15 cellular contexts compared by ENCODE assay signal in the genomic region with DNA sequence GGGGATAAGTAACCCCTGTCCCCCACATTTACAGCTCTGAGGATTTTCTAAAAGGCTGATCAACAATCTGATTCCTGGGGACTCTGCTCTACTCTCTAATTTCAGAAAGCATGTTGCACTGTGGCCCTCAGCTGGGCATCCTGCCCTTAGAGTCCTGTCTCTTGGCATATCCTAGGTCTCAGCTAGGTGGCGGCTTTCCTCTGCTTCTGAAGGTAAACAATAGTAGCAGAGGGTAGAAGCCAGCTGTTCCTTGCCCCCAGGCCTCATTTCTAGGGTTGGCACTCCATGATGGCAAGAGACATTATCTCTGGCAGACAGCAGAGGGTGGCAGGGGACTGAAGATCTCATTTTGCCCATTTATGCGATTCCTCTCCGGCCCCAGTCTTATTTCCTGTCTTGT.
DNase-seq lines count a peak whose midpoint lies in the region; ATAC-seq and TF ChIP-seq lines count a peak whose summit lies in the region.
"Had no signal": no experiment of that assay in that cellular context is flagged by ENCODE, and none has a peak within 500 bp of the region (broad histone marks: within the 10 kb centered on the region; RNA-seq: fewer than 3 reads in every experiment).

No MANE protein-coding gene starts in this region.

- no peak overlapping the region for H3K27ac ChIP-seq in brain microvascular endothelial cell
- H3K27ac ChIP-seq: adrenal gland, coronary artery, skin epidermis had no signal

- no peaks in the 10 kb centered on the region for H3K9me3 Mint-ChIP-seq in natural killer cell treated with Interleukin-12 subunit alpha and Interleukin-12 subunit beta and Interleukin-15 and Interleukin-18, amount 100 ng/mL, for 72 hours
- H3K9me3 Mint-ChIP-seq in natural killer cell, result no peaks in the 10 kb centered on the region
- no peaks in the 10 kb centered on the region for H3K9me3 Mint-ChIP-seq in activated CD4-positive, alpha-beta memory T cell treated with anti-CD3 and anti-CD28 coated beads for 36 hours
- H3K9me3 Mint-ChIP-seq: activated T-cell treated with anti-CD3 and anti-CD28 coated beads, Interleukin-2, amount 50 U/mL, for 24 hours had no signal

- intact Hi-C loops in natural killer cell (cut with micrococcal nuclease), result no loop called here
- intact Hi-C loops in activated CD4-positive, alpha-beta memory T cell treated with anti-CD3 and anti-CD28 coated beads for 36 hours (cut with micrococcal nuclease), result no loop called here

- POLR2A ChIA-PET in activated CD4-positive, alpha-beta memory T cell treated with anti-CD3 and anti-CD28 coated beads for 36 hours (lab: Charles Lee), result no interaction called here

- no peaks in the 10 kb centered on the region for H3K36me3 Mint-ChIP-seq in natural killer cell treated with Interleukin-12 subunit alpha and Interleukin-12 subunit beta and Interleukin-15 and Interleukin-18, amount 100 ng/mL, for 72 hours
- no peaks in the 10 kb centered on the region for H3K36me3 Mint-ChIP-seq in natural killer cell
- H3K36me3 Mint-ChIP-seq in activated CD4-positive, alpha-beta memory T cell treated with anti-CD3 and anti-CD28 coated beads for 36 hours, result no peaks in the 10 kb centered on the region

- DNase-seq in natural killer cell treated with Interleukin-12 subunit alpha and Interleukin-12 subunit beta and Interleukin-15 and Interleukin-18, amount 100 ng/mL, for 72 hours (ENCODE audit: low spot score), result peak; percentile 26
- DNase-seq in natural killer cell (no peak), NCI-H1694 (lab: John Stamatoyannopoulos, UW) (peak; percentile 93), brain microvascular endothelial cell (no peak), NCI-H2029 (lab: John Stamatoyannopoulos, UW) (no peak)
- DNase-seq in activated CD4-positive, alpha-beta memory T cell treated with anti-CD3 and anti-CD28 coated beads for 36 hours, result no peak
- DNase-seq: activated CD4-positive, alpha-beta T cell treated with anti-CD3 and anti-CD28 coated beads for 1 hour; activated T-cell treated with anti-CD3 and anti-CD28 coated beads, Interleukin-2, amount 50 U/mL, for 24 hours; NCI-H226; occipital lobe had no signal

- H3K27me3 ChIP-seq in brain microvascular endothelial cell (replicated peaks), result no peaks in the 10 kb centered on the region
- H3K27me3 ChIP-seq: adrenal gland had no signal

- H3K4me3 ChIP-seq in brain microvascular endothelial cell (ENCODE audit: low read depth, low read length), result no peak overlapping the region
- H3K4me3 ChIP-seq: adrenal gland, coronary artery, skin epidermis had no signal

- no peak overlapping the region for H3K4me3 Mint-ChIP-seq in natural killer cell treated with Interleukin-12 subunit alpha and Interleukin-12 subunit beta and Interleukin-15 and Interleukin-18, amount 100 ng/mL, for 72 hours
- H3K4me3 Mint-ChIP-seq in natural killer cell, result no peak overlapping the region
- H3K4me3 Mint-ChIP-seq in activated CD4-positive, alpha-beta memory T cell treated with anti-CD3 and anti-CD28 coated beads for 36 hours, result no peak overlapping the region
- H3K4me3 Mint-ChIP-seq: activated T-cell treated with anti-CD3 and anti-CD28 coated beads, Interleukin-2, amount 50 U/mL, for 24 hours had no signal

- no peak for TF ChIP-seq CTCF in natural killer cell (IDR thresholded peaks at IDR 0.05)
- peak; percentile 26 for TF ChIP-seq CTCF in brain microvascular endothelial cell (IDR thresholded peaks at IDR 0.05; ENCODE audit: low read depth, low read length, missing control alignments)

- in situ Hi-C loops in brain microvascular endothelial cell (cut with HindIII; ENCODE audit: low pct_ligation_motif_present, low sequenced_read_pairs), result no loop called here

- H3K27ac Mint-ChIP-seq in natural killer cell treated with Interleukin-12 subunit alpha and Interleukin-12 subunit beta and Interleukin-15 and Interleukin-18, amount 100 ng/mL, for 72 hours, result no peak overlapping the region
- H3K27ac Mint-ChIP-seq in natural killer cell, result no peak overlapping the region
- H3K27ac Mint-ChIP-seq in activated CD4-positive, alpha-beta memory T cell treated with anti-CD3 and anti-CD28 coated beads for 36 hours, result no peak overlapping the region
- H3K27ac Mint-ChIP-seq: activated T-cell treated with anti-CD3 and anti-CD28 coated beads, Interleukin-2, amount 50 U/mL, for 24 hours had no signal

- H3K4me1 Mint-ChIP-seq in natural killer cell treated with Interleukin-12 subunit alpha and Interleukin-12 subunit beta and Interleukin-15 and Interleukin-18, amount 100 ng/mL, for 72 hours (ENCODE audit: low read depth in 2 of 2), result no peaks in the 10 kb centered on the region
- no peaks in the 10 kb centered on the region for H3K4me1 Mint-ChIP-seq in natural killer cell
- H3K4me1 Mint-ChIP-seq in activated CD4-positive, alpha-beta memory T cell treated with anti-CD3 and anti-CD28 coated beads for 36 hours (ENCODE audit: low read depth), result no peaks in the 10 kb centered on the region

- CTCF ChIA-PET in activated CD4-positive, alpha-beta memory T cell treated with anti-CD3 and anti-CD28 coated beads for 36 hours (lab: Charles Lee), result interaction anchor here (1.9 kb wide), 1 partner anchor 145 kb away, joined by 11 read pairs; no protein-coding TSS in a partner anchor

- ATAC-seq in natural killer cell treated with Interleukin-12 subunit alpha and Interleukin-12 subunit beta and Interleukin-15 and Interleukin-18, amount 100 ng/mL, for 72 hours, result no peak
- ATAC-seq in natural killer cell (no peak), GM21737 (IDR thresholded peaks at IDR 0.05; ENCODE audit: unreplicated experiment) (no peak), GM18519 (IDR thresholded peaks at IDR 0.05; ENCODE audit: low FRiP score, unreplicated experiment) (no peak)

- H3K27me3 Mint-ChIP-seq in natural killer cell treated with Interleukin-12 subunit alpha and Interleukin-12 subunit beta and Interleukin-15 and Interleukin-18, amount 100 ng/mL, for 72 hours, result peaks cover 13% of the 10 kb centered on the region in 2 donors
- peaks cover under 1 to 2% of the 10 kb centered on the region in 2 donors for H3K27me3 Mint-ChIP-seq in natural killer cell (ENCODE audit: low read depth in 2 of 2)
- H3K27me3 Mint-ChIP-seq in activated CD4-positive, alpha-beta memory T cell treated with anti-CD3 and anti-CD28 coated beads for 36 hours, result peaks cover 1% of the 10 kb centered on the region

- no peaks in the 10 kb centered on the region for H3K36me3 ChIP-seq in brain microvascular endothelial cell (replicated peaks)
- H3K36me3 ChIP-seq: adrenal gland had no signal

Comparison
In these comparisons a context has a peak if more than half of its experiments do, and no peak if none do; other contexts are left out.
1. DNase-seq: peak in natural killer cell treated with Interleukin-12 subunit alpha and Interleukin-12 subunit beta and Interleukin-15 and Interleukin-18, amount 100 ng/mL, for 72 hours (single experiment) and NCI-H1694 (single experiment); none in natural killer cell (single experiment), brain microvascular endothelial cell (single experiment), activated CD4-positive, alpha-beta memory T cell treated with anti-CD3 and anti-CD28 coated beads for 36 hours (single experiment) and NCI-H2029 (single experiment).